Comparison of ENCODE assay signal across 8 cellular contexts in the genomic region with DNA sequence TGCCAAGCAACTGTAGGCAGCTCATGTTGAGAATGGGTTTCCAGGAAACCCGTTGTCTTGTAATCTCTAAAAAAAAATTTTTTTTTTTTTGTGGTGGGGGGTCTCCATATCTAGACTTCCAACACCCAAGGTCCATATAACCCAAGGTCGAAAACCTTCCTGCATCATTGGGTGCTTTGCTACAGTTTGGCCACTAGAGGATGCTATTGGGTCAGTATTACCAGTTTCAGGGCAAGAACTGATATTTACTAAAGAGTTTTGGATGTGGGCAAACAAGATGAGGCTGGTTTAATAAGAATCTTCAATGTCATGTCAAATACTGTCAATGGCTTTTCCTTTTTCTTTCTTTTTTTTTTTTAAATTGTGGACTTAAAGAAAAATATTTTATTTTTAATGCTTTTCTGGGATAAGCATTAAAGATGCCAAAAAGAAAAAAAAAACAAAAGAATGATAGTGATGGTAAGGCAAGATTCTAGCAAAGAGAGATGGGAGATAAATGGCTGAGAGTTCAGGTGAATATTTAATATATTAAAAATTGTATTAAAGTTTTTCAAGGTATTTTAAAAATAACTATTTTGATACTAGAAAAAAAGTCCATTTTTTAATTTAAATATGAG.
DNase-seq lines count a peak whose midpoint lies in the region; ATAC-seq, FAIRE-seq and TF ChIP-seq lines count a peak whose summit lies in the region.

No MANE protein-coding gene starts in this region.

- peak; percentile 40 for FAIRE-seq in RCC 7860 (lab: Jason Lieb, UNC)

- H3K9me3 ChIP-seq in mucosa of descending colon = no peaks in the 10 kb centered on the region

- H3K27ac ChIP-seq in epithelial cell of prostate = peak overlapping the region; percentile 63

- peak; percentile 78 for TF ChIP-seq CTCF in mucosa of descending colon (IDR thresholded peaks at IDR 0.05)

- H3K4me3 ChIP-seq in mucosa of descending colon = no peak overlapping the region

- peak; percentile 81 for ATAC-seq in mucosa of descending colon
- ATAC-seq in HG02759 (IDR thresholded peaks at IDR 0.05; ENCODE audit: unreplicated experiment) = no peak
- ATAC-seq in GM19351 (IDR thresholded peaks at IDR 0.05; ENCODE audit: unreplicated experiment) = no peak

- H3K36me3 ChIP-seq in mucosa of descending colon (ENCODE audit: low read depth) = no peaks in the 10 kb centered on the region

- peak; percentile 37 for DNase-seq in Daoy (ENCODE audit: low read depth)
- peak; percentile 26 for DNase-seq in HPDE6-E6E7 (ENCODE audit: extremely low spot score)
- DNase-seq in RCC 7860 (ENCODE audit: low spot score) = peak; percentile 44
- DNase-seq in epithelial cell of prostate (ENCODE audit: low read depth, low spot score) = peak; percentile 6
- peak in 1 of 3 donors; percentile 21 for DNase-seq in mucosa of descending colon
- DNase-seq in activated effector memory CD4-positive, alpha-beta T cell treated with Interleukin-2 at 50 U/mL for 16 hours = no peak

- intact Hi-C loops in mucosa of descending colon (cut with DNase I, micrococcal nuclease) = no loop called here

- no peaks in the 10 kb centered on the region for H3K4me1 ChIP-seq in mucosa of descending colon (ENCODE audit: low read depth)
